8 cellular contexts compared by ENCODE assay signal in the genomic region with DNA sequence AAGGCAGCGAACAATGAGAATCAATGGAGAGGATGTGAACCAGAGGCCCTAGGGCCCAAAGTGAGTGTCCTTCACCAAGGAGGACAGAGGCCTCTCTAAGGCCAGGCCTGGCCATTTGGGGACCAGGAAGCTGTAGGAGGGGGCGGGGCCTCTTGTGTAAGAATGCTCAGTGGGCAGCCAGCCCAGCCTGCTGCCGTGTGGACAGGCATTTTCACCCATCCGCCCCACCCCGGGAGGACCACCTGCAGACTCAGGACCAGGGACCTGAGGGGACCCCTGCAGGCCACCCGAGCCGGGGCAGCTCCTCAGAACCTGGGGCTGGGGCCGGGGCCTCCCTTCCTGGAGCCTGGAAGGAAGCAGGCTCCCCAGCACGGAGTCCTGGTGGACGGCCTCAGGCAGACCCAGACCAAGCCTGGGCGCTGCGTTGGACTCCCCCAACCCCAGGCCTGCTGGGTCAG. TPM values are rescaled to one million over a fixed set of nuclear protein-coding genes. Genes with fewer than 3 reads are reported as not detected.
DNase-seq lines count a peak whose midpoint lies in the region; ATAC-seq and TF ChIP-seq lines count a peak whose summit lies in the region.

No MANE protein-coding gene starts in this region.

- H3K27me3 Mint-ChIP-seq in T-helper 2 cell treated with Interferon-gamma antibody and Interleukin-4, amounts not matched to agents 5 μg/mL and 100 μg/mL, for 36 hours (ENCODE audit: low read depth) = peaks cover 2% of the 10 kb centered on the region

- no peak for TF ChIP-seq POLR2A in suprapubic skin (IDR thresholded peaks at IDR 0.05)

- H3K4me3 Mint-ChIP-seq in T-helper 2 cell treated with Interferon-gamma antibody and Interleukin-4, amounts not matched to agents 5 μg/mL and 100 μg/mL, for 36 hours = peak overlapping the region; percentile 32

- no peaks in the 10 kb centered on the region for H3K36me3 ChIP-seq in suprapubic skin

- TF ChIP-seq CTCF in suprapubic skin (IDR thresholded peaks at IDR 0.05) = no peak

- no peak for TF ChIP-seq EP300 in suprapubic skin (IDR thresholded peaks at IDR 0.05)

- DNase-seq in T-helper 2 cell treated with Interferon-gamma antibody and Interleukin-4, amounts not matched to agents 5 μg/mL and 100 μg/mL, for 36 hours (ENCODE audit: low spot score) = no peak
- DNase-seq in T-helper 2 cell = no peak
- DNase-seq in amniotic epithelial cell (ENCODE audit: low read depth) = peak; percentile 48
- DNase-seq in iris pigment epithelial cell (ENCODE audit: low read depth) = peak; percentile 62
- DNase-seq in suprapubic skin (ENCODE audit: low spot score in 2 of 2) = no peak
- DNase-seq in LoVo (ENCODE audit: low spot score) = no peak
- no peak for DNase-seq in NOMO-1 (lab: John Stamatoyannopoulos, UW; ENCODE audit: unreplicated experiment in 2 of 2)

- 50% methylated on average over 5 of the region's 12 CpGs for WGBS in suprapubic skin

- H3K4me1 Mint-ChIP-seq in T-helper 2 cell treated with Interferon-gamma antibody and Interleukin-4, amounts not matched to agents 5 μg/mL and 100 μg/mL, for 36 hours (ENCODE audit: low read depth) = peaks cover 17% of the 10 kb centered on the region

- H3K27ac ChIP-seq in suprapubic skin = no peak overlapping the region

- H3K27ac Mint-ChIP-seq in T-helper 2 cell treated with Interferon-gamma antibody and Interleukin-4, amounts not matched to agents 5 μg/mL and 100 μg/mL, for 36 hours = no peak overlapping the region

- no peaks in the 10 kb centered on the region for H3K9me3 ChIP-seq in suprapubic skin

- H3K4me3 ChIP-seq in suprapubic skin = peak overlapping the region; percentile 63

- H3K27me3 ChIP-seq in suprapubic skin = peaks cover 6% of the 10 kb centered on the region

- ATAC-seq in GM21390 (IDR thresholded peaks at IDR 0.05; ENCODE audit: unreplicated experiment) = no peak

- peaks cover 55% of the 10 kb centered on the region for H3K4me1 ChIP-seq in suprapubic skin

- peaks cover 5% of the 10 kb centered on the region for H3K36me3 Mint-ChIP-seq in T-helper 2 cell treated with Interferon-gamma antibody and Interleukin-4, amounts not matched to agents 5 μg/mL and 100 μg/mL, for 36 hours (ENCODE audit: low read depth)

- H3K9me3 Mint-ChIP-seq in T-helper 2 cell treated with Interferon-gamma antibody and Interleukin-4, amounts not matched to agents 5 μg/mL and 100 μg/mL, for 36 hours = no peaks in the 10 kb centered on the region

RNA-seq across cellular contexts. Expression of a gene that starts 1.7 kb away (rescaled TPM):
- total RNA-seq in suprapubic skin = 10 to 100 TPM; 35.7 to 78.2 (median 39.1) TPM

RNA-seq across cellular contexts. Expression of a gene that starts 13.5 kb away (rescaled TPM):
- total RNA-seq in suprapubic skin = 1 to 10 TPM; 1.2 to 2.8 (median 2.2) TPM

RNA-seq across cellular contexts. Expression of a gene that starts 16.8 kb away (rescaled TPM):
- total RNA-seq in suprapubic skin = 10 to 100 TPM; 27.4 to 66.1 (median 36.1) TPM

Comparison
In these comparisons a context has a peak if more than half of its experiments do, and no peak if none do; other contexts are left out.
1. DNase-seq: peak in amniotic epithelial cell (single experiment) and iris pigment epithelial cell (single experiment); none in T-helper 2 cell treated with Interferon-gamma antibody and Interleukin-4, amounts not matched to agents 5 μg/mL and 100 μg/mL, for 36 hours (single experiment), T-helper 2 cell (0 of 5), suprapubic skin (0 of 2), LoVo (single experiment) and NOMO-1 (0 of 2).